Comparison of ENCODE assay signal across 26 cellular contexts in genomic region chr9:138111607-138112006, GRCh38.
"Had no signal": no experiment of that assay in that cellular context is flagged by ENCODE, and none has a peak within 500 bp of the region (broad histone marks: within the 10 kb centered on the region; RNA-seq: fewer than 3 reads in every experiment).

No MANE protein-coding gene starts in this region.

- H3K27ac ChIP-seq: brain microvascular endothelial cell, cardiac muscle cell, KMS-11, RWPE1, SJCRH30 had no signal

- H3K9ac ChIP-seq: KMS-11 had no signal

- H3K36me3 ChIP-seq: brain microvascular endothelial cell, cardiac muscle cell, SJCRH30 had no signal

- H3K27me3 ChIP-seq: brain microvascular endothelial cell, cardiac muscle cell, SJCRH30 had no signal

- H3K4me2 ChIP-seq: KMS-11 had no signal

- H3K9me3 ChIP-seq: SJCRH30 had no signal

- DNase-seq: activated CD4-positive, alpha-beta T cell treated with anti-CD3 and anti-CD28 coated beads for 48 hours; activated CD4-positive, alpha-beta T cell treated with anti-CD3 and anti-CD28 coated beads, Interleukin-2, amount 50 U/mL, for 4 hours; activated CD8-positive, alpha-beta T cell treated with anti-CD3 and anti-CD28 coated beads, Interleukin-2, amount 10 ng/mL, durations not matched to agents 7 days and 5 days; activated gamma-delta T cell treated with Interleukin-2 at 50 U/mL for 16 hours; activated naive CD4-positive, alpha-beta T cell treated with anti-CD3 and anti-CD28 coated beads, Interleukin-2, amount 10 ng/mL, durations not matched to agents 7 days and 5 days; activated naive CD8-positive, alpha-beta T cell treated with anti-CD3 and anti-CD28 coated beads for 36 hours; activated T-cell treated with anti-CD3 and anti-CD28 coated beads, Interleukin-2, amount 50 U/mL, for 72 hours; brain microvascular endothelial cell; cerebellar nuclear complex; NCI-H1105; NCI-H1436; NCI-H1694 treated with DMSO at 0.1 percent for 48 hours; NCI-H2029 treated with DMSO at 0.1 percent for 48 hours; NCI-H345; NCI-H510A; NCI-H526 treated with DMSO at 0.1 percent for 48 hours; NCI-H82; NK-92 treated with Interleukin-12 subunit alpha and Interleukin-12 subunit beta, amount 100 ng/mL, for 24 hours; OCI-M1; Right ventricle myocardium superior; SJCRH30 had no signal

- H3K4me1 ChIP-seq: SJCRH30 had no signal

- H3K4me3 ChIP-seq: cardiac muscle cell, SJCRH30 had no signal

- ATAC-seq: activated CD4-positive, CD25-positive, alpha-beta regulatory T cell treated with anti-CD3 and anti-CD28 coated beads, Interleukin-2, amount 50 U/mL, for 24 hours; activated CD8-positive, alpha-beta T cell treated with anti-CD3 and anti-CD28 coated beads, Interleukin-2, amount 10 ng/mL, durations not matched to agents 7 days and 5 days; activated T-cell treated with anti-CD3 and anti-CD28 coated beads, Interleukin-2, amount 50 U/mL, for 72 hours; Panc1 had no signal
